Comparison of ENCODE assay signal across 21 cellular contexts in genomic region chr18:8967573-8967972, GRCh38.
A peak's percentile ranks its signal among the peaks of the same experiment; 100 is the strongest.
DNase-seq lines count a peak whose midpoint lies in the region; ATAC-seq and TF ChIP-seq lines count a peak whose summit lies in the region.
"Had no signal": no experiment of that assay in that cellular context is flagged by ENCODE, and none has a peak within 500 bp of the region (broad histone marks: within the 10 kb centered on the region; RNA-seq: fewer than 3 reads in every experiment).

No MANE protein-coding gene starts in this region.

- H3K4me3 ChIP-seq in GM12865 (ENCODE audit: low read depth, low read length) = no peak overlapping the region
- H3K4me3 ChIP-seq: BLaER1, HAP-1, K562, Peyer's patch had no signal

- peak overlapping the region; percentile 80 for H3K27ac Mint-ChIP-seq in dendritic cell treated with granulocyte-macrophage colony-stimulating factor and Interleukin-4, amounts not matched to agents 40 ng/mL and 50 ng/mL, for 4 days
- H3K27ac Mint-ChIP-seq: CD4-positive, alpha-beta memory T cell had no signal

- peak; percentile 45 for DNase-seq in GM12865 (ENCODE audit: low read depth)
- no peak for DNase-seq in NCI-H82 (lab: John Stamatoyannopoulos, UW)
- no peak for DNase-seq in SK-N-DZ (ENCODE audit: low spot score)
- DNase-seq in central memory CD4-positive, alpha-beta T cell = no peak
- DNase-seq: CD4-positive, alpha-beta memory T cell; DMS153; GF-D8; NCI-H1417; NCI-H187 treated with DMSO at 0.1 percent for 48 hours; NCI-H226; NCI-H524 treated with DMSO at 0.1 percent for 48 hours; Peyer's patch; SW 1271; T-helper 2 cell had no signal

- H3K4me3 Mint-ChIP-seq in dendritic cell treated with granulocyte-macrophage colony-stimulating factor and Interleukin-4, amounts not matched to agents 40 ng/mL and 50 ng/mL, for 4 days = no peak overlapping the region
- H3K4me3 Mint-ChIP-seq: CD4-positive, alpha-beta memory T cell had no signal

- H3K9me3 Mint-ChIP-seq in dendritic cell treated with granulocyte-macrophage colony-stimulating factor and Interleukin-4, amounts not matched to agents 40 ng/mL and 50 ng/mL, for 4 days = no peaks in the 10 kb centered on the region
- H3K9me3 Mint-ChIP-seq: CD4-positive, alpha-beta memory T cell had no signal

- peaks cover 70% of the 10 kb centered on the region for H3K4me1 Mint-ChIP-seq in dendritic cell treated with granulocyte-macrophage colony-stimulating factor and Interleukin-4, amounts not matched to agents 40 ng/mL and 50 ng/mL, for 4 days (ENCODE audit: low read depth)
- H3K4me1 Mint-ChIP-seq: CD4-positive, alpha-beta memory T cell had no signal

- TF ChIP-seq CTCF in GM12865 (IDR thresholded peaks at IDR 0.05; ENCODE audit: insufficient read depth, low read depth, low read length, missing control alignments) = no peak

- H3K27me3 Mint-ChIP-seq in dendritic cell treated with granulocyte-macrophage colony-stimulating factor and Interleukin-4, amounts not matched to agents 40 ng/mL and 50 ng/mL, for 4 days = peaks cover 2% of the 10 kb centered on the region

- H3K36me3 Mint-ChIP-seq in dendritic cell treated with granulocyte-macrophage colony-stimulating factor and Interleukin-4, amounts not matched to agents 40 ng/mL and 50 ng/mL, for 4 days (ENCODE audit: low read depth) = no peaks in the 10 kb centered on the region
- H3K36me3 Mint-ChIP-seq: CD4-positive, alpha-beta memory T cell had no signal

- peak; percentile 68 for ATAC-seq in GM19395 (IDR thresholded peaks at IDR 0.05; ENCODE audit: unreplicated experiment)
- ATAC-seq in HG03108 (IDR thresholded peaks at IDR 0.05; ENCODE audit: unreplicated experiment) = peak; percentile 78
- ATAC-seq in GM18873 (IDR thresholded peaks at IDR 0.05; ENCODE audit: low FRiP score, unreplicated experiment) = no peak
- ATAC-seq: K562 had no signal

- intact Hi-C loops in dendritic cell treated with granulocyte-macrophage colony-stimulating factor and Interleukin-4, amounts not matched to agents 40 ng/mL and 50 ng/mL, for 4 days (cut with micrococcal nuclease) = no loop called here
